19 cellular contexts compared by ENCODE assay signal in genomic region chr20:46680684-46681031, GRCh38. TPM values are rescaled to one million over a fixed set of nuclear protein-coding genes. Genes with fewer than 3 reads are reported as not detected.
"Had no signal": no experiment of that assay in that cellular context is flagged by ENCODE, and none has a peak within 500 bp of the region (broad histone marks: within the 10 kb centered on the region; RNA-seq: fewer than 3 reads in every experiment).

No MANE protein-coding gene starts in this region.

- H3K9ac ChIP-seq: neural progenitor cell, parathyroid adenoma had no signal

- H3K9me3 ChIP-seq: ovary, prostate gland, right atrium auricular region, sigmoid colon, stomach, thoracic aorta, thyroid gland, tibial nerve, upper lobe of left lung, uterus had no signal

- H3K4me1 ChIP-seq: uterus had no signal

- H3K36me3 ChIP-seq: ovary, prostate gland, right atrium auricular region, thoracic aorta, uterus had no signal

- H3K27me3 ChIP-seq: neural progenitor cell, ovary, right atrium auricular region, sigmoid colon, stomach, thyroid gland, tibial nerve, upper lobe of left lung, uterus had no signal

- FAIRE-seq: small intestine had no signal

- H3K27ac ChIP-seq: neural progenitor cell, ovary, parathyroid adenoma, prostate gland, right atrium auricular region, sigmoid colon, stomach, thoracic aorta, thyroid gland, tibial nerve, upper lobe of left lung, uterus had no signal

- H3K4me3 ChIP-seq: neural progenitor cell, ovary, prostate gland, right atrium auricular region, sigmoid colon, stomach, thoracic aorta, thyroid gland, tibial nerve, upper lobe of left lung, uterus had no signal

- DNase-seq: sigmoid colon had no signal

- H3K27me3 Mint-ChIP-seq: naive thymus-derived CD4-positive, alpha-beta T cell; stimulated activated naive B cell treated with anti-CD40 and anti-IgM and Interleukin-4, amounts not matched to agents 10 μg/mL and 1 μg/mL and 100 μg/mL, for 72 hours had no signal

- H3K27ac Mint-ChIP-seq: neural progenitor cell had no signal

- H3K4me3 Mint-ChIP-seq: naive thymus-derived CD4-positive, alpha-beta T cell; natural killer cell; stimulated activated effector memory CD8-positive, alpha-beta T cell treated with anti-CD3 and anti-CD28 coated beads, Interleukin-12 subunit alpha, Interleukin-12 subunit beta, amount 100 ng/mL, for 72 hours; stimulated activated naive B cell treated with anti-CD40 and anti-IgM and Interleukin-4, amounts not matched to agents 10 μg/mL and 1 μg/mL and 100 μg/mL, for 72 hours had no signal

- H3K4me2 ChIP-seq: neural progenitor cell had no signal

- H2AFZ ChIP-seq: neural progenitor cell, parathyroid adenoma had no signal

- H3K9me3 Mint-ChIP-seq: naive thymus-derived CD4-positive, alpha-beta T cell; natural killer cell; nephron; neural progenitor cell; stimulated activated effector memory CD8-positive, alpha-beta T cell treated with anti-CD3 and anti-CD28 coated beads, Interleukin-12 subunit alpha, Interleukin-12 subunit beta, amount 100 ng/mL, for 72 hours; stimulated activated naive B cell treated with anti-CD40 and anti-IgM and Interleukin-4, amounts not matched to agents 10 μg/mL and 1 μg/mL and 100 μg/mL, for 72 hours had no signal

RNA-seq across cellular contexts. Expression of gene SLC2A10, which starts 28.8 kb away (rescaled TPM):
- polyA plus RNA-seq: naive thymus-derived CD4-positive, alpha-beta T cell; neural cell had no signal

RNA-seq across cellular contexts. Expression of gene SLC13A3, which starts 29.4 kb away (rescaled TPM):
- polyA plus RNA-seq: naive thymus-derived CD4-positive, alpha-beta T cell had no signal
